Comparison of ENCODE assay signal across 1 cellular context in the genomic region with DNA sequence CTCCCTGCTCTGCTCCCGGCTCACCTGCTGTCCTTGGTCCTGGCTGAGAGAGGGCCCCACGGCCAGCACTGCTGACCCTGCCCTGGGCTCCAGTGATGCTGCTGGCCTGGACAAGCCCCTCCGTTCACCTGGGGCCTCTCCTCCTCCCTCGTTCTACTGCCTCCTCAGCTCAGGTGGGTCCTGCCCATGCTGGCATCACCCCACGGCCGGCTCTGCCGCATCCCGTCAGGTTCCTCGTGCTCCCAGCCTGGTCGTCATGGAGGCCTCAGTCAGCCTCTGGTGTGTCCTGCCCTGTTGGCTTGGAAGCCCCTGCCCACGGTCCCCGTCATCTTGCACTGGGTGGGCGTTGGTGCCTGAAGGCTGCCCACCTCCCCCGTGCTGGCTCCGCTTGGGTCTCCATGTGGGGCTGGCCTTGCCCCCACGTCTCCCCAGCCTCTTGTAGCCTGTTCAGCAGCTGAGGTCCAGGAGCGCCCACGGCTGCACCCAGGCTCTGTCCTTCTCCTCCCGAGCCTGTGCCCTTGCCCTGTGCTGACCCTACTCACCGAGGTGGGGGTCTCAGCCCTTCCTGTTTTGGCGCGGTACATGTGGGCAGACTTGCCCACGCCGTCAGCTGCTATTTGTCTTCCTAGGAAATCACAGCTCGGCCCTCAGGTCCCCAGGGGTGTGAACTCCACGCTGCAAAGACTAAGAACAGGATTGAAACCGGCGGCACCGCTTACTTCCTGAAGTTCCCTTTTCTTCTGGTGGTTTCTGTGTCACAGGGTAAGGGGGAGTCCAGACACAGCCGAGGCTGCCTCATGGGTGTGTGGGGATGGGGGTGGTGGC.
A peak's percentile ranks its signal among the peaks of the same experiment; 100 is the strongest.
TF ChIP-seq lines count a peak whose summit lies in the region.

No MANE protein-coding gene starts in this region.

TF ChIP-seq in GM12878, 131 proteins besides CTCF, POLR2A, EP300 and RAD21 (continued from another document):
- TF ChIP-seq, protein P1, sequence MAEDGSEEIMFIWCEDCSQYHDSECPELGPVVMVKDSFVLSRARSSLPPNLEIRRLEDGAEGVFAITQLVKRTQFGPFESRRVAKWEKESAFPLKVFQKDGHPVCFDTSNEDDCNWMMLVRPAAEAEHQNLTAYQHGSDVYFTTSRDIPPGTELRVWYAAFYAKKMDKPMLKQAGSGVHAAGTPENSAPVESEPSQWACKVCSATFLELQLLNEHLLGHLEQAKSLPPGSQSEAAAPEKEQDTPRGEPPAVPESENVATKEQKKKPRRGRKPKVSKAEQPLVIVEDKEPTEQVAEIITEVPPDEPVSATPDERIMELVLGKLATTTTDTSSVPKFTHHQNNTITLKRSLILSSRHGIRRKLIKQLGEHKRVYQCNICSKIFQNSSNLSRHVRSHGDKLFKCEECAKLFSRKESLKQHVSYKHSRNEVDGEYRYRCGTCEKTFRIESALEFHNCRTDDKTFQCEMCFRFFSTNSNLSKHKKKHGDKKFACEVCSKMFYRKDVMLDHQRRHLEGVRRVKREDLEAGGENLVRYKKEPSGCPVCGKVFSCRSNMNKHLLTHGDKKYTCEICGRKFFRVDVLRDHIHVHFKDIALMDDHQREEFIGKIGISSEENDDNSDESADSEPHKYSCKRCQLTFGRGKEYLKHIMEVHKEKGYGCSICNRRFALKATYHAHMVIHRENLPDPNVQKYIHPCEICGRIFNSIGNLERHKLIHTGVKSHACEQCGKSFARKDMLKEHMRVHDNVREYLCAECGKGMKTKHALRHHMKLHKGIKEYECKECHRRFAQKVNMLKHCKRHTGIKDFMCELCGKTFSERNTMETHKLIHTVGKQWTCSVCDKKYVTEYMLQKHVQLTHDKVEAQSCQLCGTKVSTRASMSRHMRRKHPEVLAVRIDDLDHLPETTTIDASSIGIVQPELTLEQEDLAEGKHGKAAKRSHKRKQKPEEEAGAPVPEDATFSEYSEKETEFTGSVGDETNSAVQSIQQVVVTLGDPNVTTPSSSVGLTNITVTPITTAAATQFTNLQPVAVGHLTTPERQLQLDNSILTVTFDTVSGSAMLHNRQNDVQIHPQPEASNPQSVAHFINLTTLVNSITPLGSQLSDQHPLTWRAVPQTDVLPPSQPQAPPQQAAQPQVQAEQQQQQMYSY (CRISPR knock-in tag; IDR thresholded peaks at IDR 0.05), result no peak
- TF ChIP-seq IKZF1 (conservative IDR thresholded peaks at IDR 0.05) (peak; percentile 66), SP1 (IDR thresholded peaks at IDR 0.05; ENCODE audit: low read depth, low read length) (no peak), ZSCAN29 (IDR thresholded peaks at IDR 0.05) (no peak), ZNF207 (IDR thresholded peaks at IDR 0.05; ENCODE audit: borderline replicate concordance) (no peak), SUPT20H (IDR thresholded peaks at IDR 0.05; ENCODE audit: borderline replicate concordance, control insufficient read depth, low read depth, low read length) (no peak), RUNX3 (IDR thresholded peaks at IDR 0.05; ENCODE audit: low read length) (peak; percentile 49; the same call in 1 of the 2 replicates), CBFB (IDR thresholded peaks at IDR 0.05; ENCODE audit: low read depth) (no peak), JUND (IDR thresholded peaks at IDR 0.05; ENCODE audit: low read depth, low read length) (no peak), BACH1 (IDR thresholded peaks at IDR 0.05; ENCODE audit: borderline replicate concordance) (no peak), BHLHE40 (IDR thresholded peaks at IDR 0.05; ENCODE audit: borderline replicate concordance in 1 of 2, low read depth in 2 of 2, low read length in 1 of 2) (peak in 1 of 2 experiments; percentile 18; a peak in 1 of 4 replicates), MYC (IDR thresholded peaks at IDR 0.05; ENCODE audit: insufficient read depth, insufficient read length, insufficient replicate concordance, low read length, severe bottlenecking) (no peak), ETV6 (conservative IDR thresholded peaks at IDR 0.05 in 1 of 2, IDR thresholded peaks at IDR 0.05 in 1 of 2; ENCODE audit: borderline replicate concordance in 1 of 2, low read depth in 1 of 2) (peak in 1 of 2 experiments; percentile 91; a peak in 2 of 4 replicates), RFX5 (IDR thresholded peaks at IDR 0.05; ENCODE audit: low read depth, low read length) (no peak), SIN3A (IDR thresholded peaks at IDR 0.05; ENCODE audit: low read depth, low read length) (no peak), FOXK2 (IDR thresholded peaks at IDR 0.05) (no peak), HDAC2 (IDR thresholded peaks at IDR 0.05) (no peak), SMARCA5 (IDR thresholded peaks at IDR 0.05) (no peak), SMAD1 (IDR thresholded peaks at IDR 0.05; ENCODE audit: low read depth, partially characterized antibody) (no peak), NR2F1 (conservative IDR thresholded peaks at IDR 0.05) (peak; percentile 69), TCF7 (IDR thresholded peaks at IDR 0.05; ENCODE audit: borderline replicate concordance) (no peak), BCL11A (IDR thresholded peaks at IDR 0.05; ENCODE audit: low read depth, low read length) (no peak), ZZZ3 (IDR thresholded peaks at IDR 0.05; ENCODE audit: control insufficient read depth, insufficient read length, low read depth) (no peak)
- TF ChIP-seq, protein P2, sequence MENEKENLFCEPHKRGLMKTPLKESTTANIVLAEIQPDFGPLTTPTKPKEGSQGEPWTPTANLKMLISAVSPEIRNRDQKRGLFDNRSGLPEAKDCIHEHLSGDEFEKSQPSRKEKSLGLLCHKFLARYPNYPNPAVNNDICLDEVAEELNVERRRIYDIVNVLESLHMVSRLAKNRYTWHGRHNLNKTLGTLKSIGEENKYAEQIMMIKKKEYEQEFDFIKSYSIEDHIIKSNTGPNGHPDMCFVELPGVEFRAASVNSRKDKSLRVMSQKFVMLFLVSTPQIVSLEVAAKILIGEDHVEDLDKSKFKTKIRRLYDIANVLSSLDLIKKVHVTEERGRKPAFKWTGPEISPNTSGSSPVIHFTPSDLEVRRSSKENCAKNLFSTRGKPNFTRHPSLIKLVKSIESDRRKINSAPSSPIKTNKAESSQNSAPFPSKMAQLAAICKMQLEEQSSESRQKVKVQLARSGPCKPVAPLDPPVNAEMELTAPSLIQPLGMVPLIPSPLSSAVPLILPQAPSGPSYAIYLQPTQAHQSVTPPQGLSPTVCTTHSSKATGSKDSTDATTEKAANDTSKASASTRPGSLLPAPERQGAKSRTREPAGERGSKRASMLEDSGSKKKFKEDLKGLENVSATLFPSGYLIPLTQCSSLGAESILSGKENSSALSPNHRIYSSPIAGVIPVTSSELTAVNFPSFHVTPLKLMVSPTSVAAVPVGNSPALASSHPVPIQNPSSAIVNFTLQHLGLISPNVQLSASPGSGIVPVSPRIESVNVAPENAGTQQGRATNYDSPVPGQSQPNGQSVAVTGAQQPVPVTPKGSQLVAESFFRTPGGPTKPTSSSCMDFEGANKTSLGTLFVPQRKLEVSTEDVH (IDR thresholded peaks at IDR 0.05; ENCODE audit: low read depth, partially characterized antibody), result no peak
- TF ChIP-seq, protein P3, sequence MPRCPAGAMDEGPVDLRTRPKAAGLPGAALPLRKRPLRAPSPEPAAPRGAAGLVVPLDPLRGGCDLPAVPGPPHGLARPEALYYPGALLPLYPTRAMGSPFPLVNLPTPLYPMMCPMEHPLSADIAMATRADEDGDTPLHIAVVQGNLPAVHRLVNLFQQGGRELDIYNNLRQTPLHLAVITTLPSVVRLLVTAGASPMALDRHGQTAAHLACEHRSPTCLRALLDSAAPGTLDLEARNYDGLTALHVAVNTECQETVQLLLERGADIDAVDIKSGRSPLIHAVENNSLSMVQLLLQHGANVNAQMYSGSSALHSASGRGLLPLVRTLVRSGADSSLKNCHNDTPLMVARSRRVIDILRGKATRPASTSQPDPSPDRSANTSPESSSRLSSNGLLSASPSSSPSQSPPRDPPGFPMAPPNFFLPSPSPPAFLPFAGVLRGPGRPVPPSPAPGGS (IDR thresholded peaks at IDR 0.05; ENCODE audit: borderline replicate concordance, insufficient read depth, low read depth, low read length, poor library complexity, severe bottlenecking), result no peak
- TF ChIP-seq, protein P4, sequence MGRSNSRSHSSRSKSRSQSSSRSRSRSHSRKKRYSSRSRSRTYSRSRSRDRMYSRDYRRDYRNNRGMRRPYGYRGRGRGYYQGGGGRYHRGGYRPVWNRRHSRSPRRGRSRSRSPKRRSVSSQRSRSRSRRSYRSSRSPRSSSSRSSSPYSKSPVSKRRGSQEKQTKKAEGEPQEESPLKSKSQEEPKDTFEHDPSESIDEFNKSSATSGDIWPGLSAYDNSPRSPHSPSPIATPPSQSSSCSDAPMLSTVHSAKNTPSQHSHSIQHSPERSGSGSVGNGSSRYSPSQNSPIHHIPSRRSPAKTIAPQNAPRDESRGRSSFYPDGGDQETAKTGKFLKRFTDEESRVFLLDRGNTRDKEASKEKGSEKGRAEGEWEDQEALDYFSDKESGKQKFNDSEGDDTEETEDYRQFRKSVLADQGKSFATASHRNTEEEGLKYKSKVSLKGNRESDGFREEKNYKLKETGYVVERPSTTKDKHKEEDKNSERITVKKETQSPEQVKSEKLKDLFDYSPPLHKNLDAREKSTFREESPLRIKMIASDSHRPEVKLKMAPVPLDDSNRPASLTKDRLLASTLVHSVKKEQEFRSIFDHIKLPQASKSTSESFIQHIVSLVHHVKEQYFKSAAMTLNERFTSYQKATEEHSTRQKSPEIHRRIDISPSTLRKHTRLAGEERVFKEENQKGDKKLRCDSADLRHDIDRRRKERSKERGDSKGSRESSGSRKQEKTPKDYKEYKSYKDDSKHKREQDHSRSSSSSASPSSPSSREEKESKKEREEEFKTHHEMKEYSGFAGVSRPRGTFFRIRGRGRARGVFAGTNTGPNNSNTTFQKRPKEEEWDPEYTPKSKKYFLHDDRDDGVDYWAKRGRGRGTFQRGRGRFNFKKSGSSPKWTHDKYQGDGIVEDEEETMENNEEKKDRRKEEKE (IDR thresholded peaks at IDR 0.05), result no peak
- TF ChIP-seq, protein P5, sequence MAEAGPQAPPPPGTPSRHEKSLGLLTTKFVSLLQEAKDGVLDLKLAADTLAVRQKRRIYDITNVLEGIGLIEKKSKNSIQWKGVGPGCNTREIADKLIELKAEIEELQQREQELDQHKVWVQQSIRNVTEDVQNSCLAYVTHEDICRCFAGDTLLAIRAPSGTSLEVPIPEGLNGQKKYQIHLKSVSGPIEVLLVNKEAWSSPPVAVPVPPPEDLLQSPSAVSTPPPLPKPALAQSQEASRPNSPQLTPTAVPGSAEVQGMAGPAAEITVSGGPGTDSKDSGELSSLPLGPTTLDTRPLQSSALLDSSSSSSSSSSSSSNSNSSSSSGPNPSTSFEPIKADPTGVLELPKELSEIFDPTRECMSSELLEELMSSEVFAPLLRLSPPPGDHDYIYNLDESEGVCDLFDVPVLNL (IDR thresholded peaks at IDR 0.05; ENCODE audit: low read depth, low read length), result no peak
- TF ChIP-seq, protein P6, sequence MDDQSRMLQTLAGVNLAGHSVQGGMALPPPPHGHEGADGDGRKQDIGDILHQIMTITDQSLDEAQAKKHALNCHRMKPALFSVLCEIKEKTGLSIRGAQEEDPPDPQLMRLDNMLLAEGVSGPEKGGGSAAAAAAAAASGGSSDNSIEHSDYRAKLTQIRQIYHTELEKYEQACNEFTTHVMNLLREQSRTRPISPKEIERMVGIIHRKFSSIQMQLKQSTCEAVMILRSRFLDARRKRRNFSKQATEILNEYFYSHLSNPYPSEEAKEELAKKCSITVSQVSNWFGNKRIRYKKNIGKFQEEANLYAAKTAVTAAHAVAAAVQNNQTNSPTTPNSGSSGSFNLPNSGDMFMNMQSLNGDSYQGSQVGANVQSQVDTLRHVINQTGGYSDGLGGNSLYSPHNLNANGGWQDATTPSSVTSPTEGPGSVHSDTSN (IDR thresholded peaks at IDR 0.05; ENCODE audit: insufficient replicate concordance, low read depth, low read length), result no peak
- TF ChIP-seq, protein P7, sequence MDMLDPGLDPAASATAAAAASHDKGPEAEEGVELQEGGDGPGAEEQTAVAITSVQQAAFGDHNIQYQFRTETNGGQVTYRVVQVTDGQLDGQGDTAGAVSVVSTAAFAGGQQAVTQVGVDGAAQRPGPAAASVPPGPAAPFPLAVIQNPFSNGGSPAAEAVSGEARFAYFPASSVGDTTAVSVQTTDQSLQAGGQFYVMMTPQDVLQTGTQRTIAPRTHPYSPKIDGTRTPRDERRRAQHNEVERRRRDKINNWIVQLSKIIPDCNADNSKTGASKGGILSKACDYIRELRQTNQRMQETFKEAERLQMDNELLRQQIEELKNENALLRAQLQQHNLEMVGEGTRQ (IDR thresholded peaks at IDR 0.05; ENCODE audit: borderline replicate concordance, low read depth, low read length), result no peak
- TF ChIP-seq, protein P8, sequence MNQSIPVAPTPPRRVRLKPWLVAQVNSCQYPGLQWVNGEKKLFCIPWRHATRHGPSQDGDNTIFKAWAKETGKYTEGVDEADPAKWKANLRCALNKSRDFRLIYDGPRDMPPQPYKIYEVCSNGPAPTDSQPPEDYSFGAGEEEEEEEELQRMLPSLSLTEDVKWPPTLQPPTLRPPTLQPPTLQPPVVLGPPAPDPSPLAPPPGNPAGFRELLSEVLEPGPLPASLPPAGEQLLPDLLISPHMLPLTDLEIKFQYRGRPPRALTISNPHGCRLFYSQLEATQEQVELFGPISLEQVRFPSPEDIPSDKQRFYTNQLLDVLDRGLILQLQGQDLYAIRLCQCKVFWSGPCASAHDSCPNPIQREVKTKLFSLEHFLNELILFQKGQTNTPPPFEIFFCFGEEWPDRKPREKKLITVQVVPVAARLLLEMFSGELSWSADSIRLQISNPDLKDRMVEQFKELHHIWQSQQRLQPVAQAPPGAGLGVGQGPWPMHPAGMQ (IDR thresholded peaks at IDR 0.05; ENCODE audit: borderline replicate concordance), result no peak
- TF ChIP-seq, protein P9, sequence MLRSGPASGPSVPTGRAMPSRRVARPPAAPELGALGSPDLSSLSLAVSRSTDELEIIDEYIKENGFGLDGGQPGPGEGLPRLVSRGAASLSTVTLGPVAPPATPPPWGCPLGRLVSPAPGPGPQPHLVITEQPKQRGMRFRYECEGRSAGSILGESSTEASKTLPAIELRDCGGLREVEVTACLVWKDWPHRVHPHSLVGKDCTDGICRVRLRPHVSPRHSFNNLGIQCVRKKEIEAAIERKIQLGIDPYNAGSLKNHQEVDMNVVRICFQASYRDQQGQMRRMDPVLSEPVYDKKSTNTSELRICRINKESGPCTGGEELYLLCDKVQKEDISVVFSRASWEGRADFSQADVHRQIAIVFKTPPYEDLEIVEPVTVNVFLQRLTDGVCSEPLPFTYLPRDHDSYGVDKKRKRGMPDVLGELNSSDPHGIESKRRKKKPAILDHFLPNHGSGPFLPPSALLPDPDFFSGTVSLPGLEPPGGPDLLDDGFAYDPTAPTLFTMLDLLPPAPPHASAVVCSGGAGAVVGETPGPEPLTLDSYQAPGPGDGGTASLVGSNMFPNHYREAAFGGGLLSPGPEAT (IDR thresholded peaks at IDR 0.05; ENCODE audit: low read depth), result no peak
